24 cellular contexts compared by ENCODE assay signal in the genomic region with DNA sequence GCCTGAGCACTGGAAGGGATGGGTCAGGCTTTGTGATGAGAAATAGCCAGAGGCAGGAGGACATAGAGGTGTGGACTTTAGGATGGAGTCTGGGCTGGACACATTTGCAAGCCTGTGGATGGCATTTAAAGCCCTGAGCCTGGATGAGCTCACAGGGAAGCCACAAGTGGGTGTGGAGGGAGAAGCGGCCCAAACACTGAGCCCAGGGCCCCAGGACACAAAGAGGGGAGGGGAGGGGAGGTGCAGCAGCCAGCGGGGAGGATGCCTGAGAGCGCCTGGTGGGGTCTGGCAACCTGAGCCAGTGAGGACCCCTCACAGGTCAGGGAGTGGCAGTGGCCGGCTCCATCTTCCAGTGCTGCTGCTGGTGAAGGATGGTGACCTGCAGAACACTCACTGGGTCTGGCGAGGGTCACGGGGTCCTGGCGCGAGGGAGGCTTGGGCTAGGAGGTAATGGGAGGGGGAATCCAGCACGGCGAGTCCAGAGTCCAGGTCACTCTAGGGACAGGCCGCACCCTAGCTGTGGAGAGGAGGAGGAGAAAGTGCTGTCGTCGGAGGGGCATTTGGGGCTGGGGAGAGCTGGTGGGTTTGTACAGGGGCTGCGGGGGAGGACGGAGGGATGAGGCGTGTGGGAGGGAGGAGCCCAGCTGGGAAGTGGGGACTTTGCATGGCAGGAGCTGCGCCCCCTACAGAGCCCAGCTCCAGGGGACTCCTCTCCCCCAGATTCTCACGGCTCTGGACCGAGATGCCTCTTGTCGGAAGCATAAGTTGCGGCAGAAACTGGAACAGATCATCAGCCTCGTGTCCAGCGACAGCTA.
"Had no signal": no experiment of that assay in that cellular context is flagged by ENCODE, and none has a peak within 500 bp of the region (broad histone marks: within the 10 kb centered on the region; RNA-seq: fewer than 3 reads in every experiment).

No MANE protein-coding gene starts in this region.

- H3K27me3 Mint-ChIP-seq: dendritic cell treated with granulocyte-macrophage colony-stimulating factor and Interleukin-4, amounts not matched to agents 40 ng/mL and 50 ng/mL, for 4 days; effector memory CD8-positive, alpha-beta T cell; stimulated activated naive B cell treated with anti-CD40 and anti-IgM and Interleukin-4, amounts not matched to agents 10 μg/mL and 1 μg/mL and 100 μg/mL, for 72 hours; stimulated activated naive CD8-positive, alpha-beta T cell treated with anti-CD3 and anti-CD28 coated beads, Interleukin-15, amount 100 ng/mL, for 72 hours had no signal

- H3K9me3 Mint-ChIP-seq: dendritic cell treated with granulocyte-macrophage colony-stimulating factor and Interleukin-4, amounts not matched to agents 40 ng/mL and 50 ng/mL, for 4 days; effector memory CD8-positive, alpha-beta T cell; natural killer cell; stimulated activated naive B cell treated with anti-CD40 and anti-IgM and Interleukin-4, amounts not matched to agents 10 μg/mL and 1 μg/mL and 100 μg/mL, for 72 hours; stimulated activated naive CD8-positive, alpha-beta T cell treated with anti-CD3 and anti-CD28 coated beads, Interleukin-15, amount 100 ng/mL, for 72 hours had no signal

- H3K36me3 ChIP-seq: gastrocnemius medialis, neural progenitor cell, pancreas had no signal

- DNase-seq: effector memory CD8-positive, alpha-beta T cell; gastrocnemius medialis; heart right ventricle; hypothalamus; left ventricle myocardium inferior; mammary epithelial cell; natural killer cell; nucleus accumbens; pancreas; retina; stimulated activated CD4-positive, alpha-beta T cell treated with anti-CD3 and anti-CD28 coated beads, Interleukin-2, amount 100 ng/mL, for 24 hours; stimulated activated CD4-positive, alpha-beta T cell treated with anti-CD3 and anti-CD28 coated beads, Interleukin-4, amount 100 ng/mL, for 4 hours; stimulated activated naive B cell treated with anti-CD40 and anti-IgM and Interleukin-4, amounts not matched to agents 10 μg/mL and 1 μg/mL and 100 μg/mL, for 72 hours; stimulated activated naive CD8-positive, alpha-beta T cell treated with anti-CD3 and anti-CD28 coated beads, Interleukin-15, amount 100 ng/mL, for 72 hours; testis; upper lobe of right lung had no signal

- H3K27ac Mint-ChIP-seq: dendritic cell treated with granulocyte-macrophage colony-stimulating factor and Interleukin-4, amounts not matched to agents 40 ng/mL and 50 ng/mL, for 4 days; effector memory CD8-positive, alpha-beta T cell; natural killer cell; neural progenitor cell; stimulated activated naive B cell treated with anti-CD40 and anti-IgM and Interleukin-4, amounts not matched to agents 10 μg/mL and 1 μg/mL and 100 μg/mL, for 72 hours had no signal

- H3K27me3 ChIP-seq: esophagus muscularis mucosa, gastrocnemius medialis, neural progenitor cell, testis, tibial nerve, upper lobe of right lung, vagina had no signal

- ATAC-seq: effector memory CD8-positive, alpha-beta T cell; gastrocnemius medialis; heart right ventricle; natural killer cell; pancreas; psoas muscle; sciatic nerve; stimulated activated naive B cell treated with anti-CD40 and anti-IgM and Interleukin-4, amounts not matched to agents 10 μg/mL and 1 μg/mL and 100 μg/mL, for 72 hours; upper lobe of right lung had no signal

- H3K4me3 ChIP-seq: esophagus muscularis mucosa, gastrocnemius medialis, heart right ventricle, left ventricle myocardium inferior, neural progenitor cell, pancreas, psoas muscle, testis, tibial nerve, upper lobe of right lung, vagina had no signal

- H3K36me3 Mint-ChIP-seq: natural killer cell had no signal

- H3K4me1 Mint-ChIP-seq: natural killer cell, neural progenitor cell had no signal

- H3K4me1 ChIP-seq: esophagus muscularis mucosa, gastrocnemius medialis, heart right ventricle, left ventricle myocardium inferior, neural progenitor cell, pancreas, psoas muscle, testis, tibial nerve, upper lobe of right lung, vagina had no signal

- H3K9me3 ChIP-seq: esophagus muscularis mucosa, gastrocnemius medialis, heart right ventricle, left ventricle myocardium inferior, pancreas, psoas muscle, testis, tibial nerve, upper lobe of right lung, vagina had no signal

- H3K4me3 Mint-ChIP-seq: dendritic cell treated with granulocyte-macrophage colony-stimulating factor and Interleukin-4, amounts not matched to agents 40 ng/mL and 50 ng/mL, for 4 days; natural killer cell; neural progenitor cell; stimulated activated naive B cell treated with anti-CD40 and anti-IgM and Interleukin-4, amounts not matched to agents 10 μg/mL and 1 μg/mL and 100 μg/mL, for 72 hours; stimulated activated naive CD8-positive, alpha-beta T cell treated with anti-CD3 and anti-CD28 coated beads, Interleukin-15, amount 100 ng/mL, for 72 hours had no signal

- H3K27ac ChIP-seq: epithelial cell of prostate, esophagus muscularis mucosa, gastrocnemius medialis, heart right ventricle, left ventricle myocardium inferior, neural progenitor cell, pancreas, psoas muscle, testis, tibial nerve, upper lobe of right lung, vagina had no signal
